Comparison of ENCODE assay signal across 1 cellular context in the genomic region with DNA sequence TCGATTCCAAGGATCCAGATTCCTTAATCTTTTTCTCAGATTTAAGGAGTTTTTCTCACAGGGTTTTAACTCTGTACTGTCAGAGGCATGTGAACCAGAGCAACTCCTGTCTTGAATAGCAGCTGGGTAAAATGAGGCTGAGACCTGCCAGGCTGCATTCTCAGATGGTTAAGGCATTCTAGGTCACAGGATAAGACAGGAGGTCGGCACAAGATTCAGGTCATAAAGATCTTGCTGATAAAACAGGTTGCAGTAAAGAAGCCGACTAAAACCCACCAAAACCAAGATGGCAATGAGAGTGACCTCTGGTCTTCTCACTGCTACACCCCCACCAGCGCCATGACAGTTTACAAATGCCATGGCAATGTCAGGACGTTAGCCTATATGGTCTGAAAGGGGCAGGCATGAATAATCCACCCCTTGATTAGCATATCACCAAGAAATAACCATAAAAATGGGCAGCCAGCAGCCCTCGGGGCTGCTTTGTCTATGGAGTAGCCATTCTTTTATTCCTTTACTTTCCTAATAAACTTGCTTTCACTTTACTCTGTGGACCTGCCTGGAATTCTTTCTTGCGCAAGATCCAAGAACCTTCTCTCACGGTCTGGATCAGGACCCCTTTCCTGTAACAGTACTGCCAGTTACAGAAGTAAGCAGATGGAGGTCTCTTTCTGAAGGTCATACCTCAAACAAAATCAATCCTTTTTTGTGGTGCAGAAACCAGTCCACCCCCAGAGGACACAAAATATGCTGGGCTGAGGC.
TF ChIP-seq lines count a peak whose summit lies in the region.

No MANE protein-coding gene starts in this region.

TF ChIP-seq in K562, 482 proteins besides CTCF, POLR2A, EP300 and RAD21 (continued from another document):
- TF ChIP-seq, protein P1, sequence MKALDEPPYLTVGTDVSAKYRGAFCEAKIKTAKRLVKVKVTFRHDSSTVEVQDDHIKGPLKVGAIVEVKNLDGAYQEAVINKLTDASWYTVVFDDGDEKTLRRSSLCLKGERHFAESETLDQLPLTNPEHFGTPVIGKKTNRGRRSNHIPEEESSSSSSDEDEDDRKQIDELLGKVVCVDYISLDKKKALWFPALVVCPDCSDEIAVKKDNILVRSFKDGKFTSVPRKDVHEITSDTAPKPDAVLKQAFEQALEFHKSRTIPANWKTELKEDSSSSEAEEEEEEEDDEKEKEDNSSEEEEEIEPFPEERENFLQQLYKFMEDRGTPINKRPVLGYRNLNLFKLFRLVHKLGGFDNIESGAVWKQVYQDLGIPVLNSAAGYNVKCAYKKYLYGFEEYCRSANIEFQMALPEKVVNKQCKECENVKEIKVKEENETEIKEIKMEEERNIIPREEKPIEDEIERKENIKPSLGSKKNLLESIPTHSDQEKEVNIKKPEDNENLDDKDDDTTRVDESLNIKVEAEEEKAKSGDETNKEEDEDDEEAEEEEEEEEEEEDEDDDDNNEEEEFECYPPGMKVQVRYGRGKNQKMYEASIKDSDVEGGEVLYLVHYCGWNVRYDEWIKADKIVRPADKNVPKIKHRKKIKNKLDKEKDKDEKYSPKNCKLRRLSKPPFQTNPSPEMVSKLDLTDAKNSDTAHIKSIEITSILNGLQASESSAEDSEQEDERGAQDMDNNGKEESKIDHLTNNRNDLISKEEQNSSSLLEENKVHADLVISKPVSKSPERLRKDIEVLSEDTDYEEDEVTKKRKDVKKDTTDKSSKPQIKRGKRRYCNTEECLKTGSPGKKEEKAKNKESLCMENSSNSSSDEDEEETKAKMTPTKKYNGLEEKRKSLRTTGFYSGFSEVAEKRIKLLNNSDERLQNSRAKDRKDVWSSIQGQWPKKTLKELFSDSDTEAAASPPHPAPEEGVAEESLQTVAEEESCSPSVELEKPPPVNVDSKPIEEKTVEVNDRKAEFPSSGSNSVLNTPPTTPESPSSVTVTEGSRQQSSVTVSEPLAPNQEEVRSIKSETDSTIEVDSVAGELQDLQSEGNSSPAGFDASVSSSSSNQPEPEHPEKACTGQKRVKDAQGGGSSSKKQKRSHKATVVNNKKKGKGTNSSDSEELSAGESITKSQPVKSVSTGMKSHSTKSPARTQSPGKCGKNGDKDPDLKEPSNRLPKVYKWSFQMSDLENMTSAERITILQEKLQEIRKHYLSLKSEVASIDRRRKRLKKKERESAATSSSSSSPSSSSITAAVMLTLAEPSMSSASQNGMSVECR (CRISPR knock-in tag; IDR thresholded peaks at IDR 0.05): no peak
- no peak for TF ChIP-seq POLR2G (IDR thresholded peaks at IDR 0.05; ENCODE audit: low read depth, low read length)
- no peak for TF ChIP-seq EP400 (IDR thresholded peaks at IDR 0.05)
- TF ChIP-seq, protein P2, sequence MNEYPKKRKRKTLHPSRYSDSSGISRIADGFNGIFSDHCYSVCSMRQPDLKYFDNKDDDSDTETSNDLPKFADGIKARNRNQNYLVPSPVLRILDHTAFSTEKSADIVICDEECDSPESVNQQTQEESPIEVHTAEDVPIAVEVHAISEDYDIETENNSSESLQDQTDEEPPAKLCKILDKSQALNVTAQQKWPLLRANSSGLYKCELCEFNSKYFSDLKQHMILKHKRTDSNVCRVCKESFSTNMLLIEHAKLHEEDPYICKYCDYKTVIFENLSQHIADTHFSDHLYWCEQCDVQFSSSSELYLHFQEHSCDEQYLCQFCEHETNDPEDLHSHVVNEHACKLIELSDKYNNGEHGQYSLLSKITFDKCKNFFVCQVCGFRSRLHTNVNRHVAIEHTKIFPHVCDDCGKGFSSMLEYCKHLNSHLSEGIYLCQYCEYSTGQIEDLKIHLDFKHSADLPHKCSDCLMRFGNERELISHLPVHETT (CRISPR knock-in tag; conservative IDR thresholded peaks at IDR 0.05 in 1 of 2, IDR thresholded peaks at IDR 0.05 in 1 of 2): no peak
- no peak for TF ChIP-seq HDAC3 (IDR thresholded peaks at IDR 0.05; ENCODE audit: borderline replicate concordance, partially characterized antibody)
- no peak for TF ChIP-seq E2F3 (CRISPR knock-in tag; IDR thresholded peaks at IDR 0.05)
- no peak for TF ChIP-seq CEBPG (CRISPR knock-in tag; IDR thresholded peaks at IDR 0.05)
- TF ChIP-seq CEBPG (tag; conservative IDR thresholded peaks at IDR 0.05 in 1 of 2, IDR thresholded peaks at IDR 0.05 in 1 of 2): peak in 1 of 2 experiments; percentile 60; a peak in 2 of 4 replicates
- TF ChIP-seq RBM39 (optimal IDR thresholded peaks at IDR 0.05; ENCODE audit: low read depth, low read length): no peak
- no peak for TF ChIP-seq SREBF2 (CRISPR knock-in tag; IDR thresholded peaks at IDR 0.05)
